Comparison of ENCODE assay signal across 8 cellular contexts in genomic region chr16:2151188-2152091, GRCh38. TPM values are rescaled to one million over a fixed set of nuclear protein-coding genes. Genes with fewer than 3 reads are reported as not detected.
DNase-seq lines count a peak whose midpoint lies in the region; ATAC-seq, FAIRE-seq and TF ChIP-seq lines count a peak whose summit lies in the region.

No MANE protein-coding gene starts in this region.

- peaks cover 32 to 73% of the 10 kb centered on the region in 2 donors for H3K4me1 Mint-ChIP-seq in stimulated activated naive B cell treated with anti-CD40 and anti-IgM and Interleukin-4, amounts not matched to agents 10 μg/mL and 1 μg/mL and 100 μg/mL, for 72 hours

- POLR2A ChIA-PET in RWPE1 (lab: Yijun Ruan, JAX; ENCODE audit: low non-redundant PET) = no interaction called here

- H3K4me2 ChIP-seq in fibroblast of lung (ENCODE audit: extremely low read depth, insufficient read depth, low read length) = peak overlapping the region; percentile 87

- no peak for TF ChIP-seq CTCF in RWPE1 (conservative IDR thresholded peaks at IDR 0.05; ENCODE audit: low read depth)
- no peak for TF ChIP-seq CTCF in fibroblast of lung (conservative IDR thresholded peaks at IDR 0.05 in 1 of 2, IDR thresholded peaks at IDR 0.05 in 1 of 2; ENCODE audit: low read depth in 1 of 2, low read length in 2 of 2)
- TF ChIP-seq CTCF in uterus (IDR thresholded peaks at IDR 0.05) = no peak

- intact Hi-C loops in uterus (cut with DNase I; ENCODE audit: low total_unique reads) = loop anchor here (10.0 kb wide), 2 partner anchors 47 to 63 kb away; partner anchors contain the start of genes BRICD5 and PGP

- H3K9ac ChIP-seq in fibroblast of lung (ENCODE audit: insufficient read depth, low read length) = no peak overlapping the region

- H3K4me1 ChIP-seq in fibroblast of lung (ENCODE audit: control insufficient read depth, extremely low read depth, insufficient read depth, low read length) = peaks cover 37% of the 10 kb centered on the region
- peaks cover 4 to 34% of the 10 kb centered on the region in 2 donors for H3K4me1 ChIP-seq in uterus

- H3K36me3 Mint-ChIP-seq in stimulated activated naive B cell treated with anti-CD40 and anti-IgM and Interleukin-4, amounts not matched to agents 10 μg/mL and 1 μg/mL and 100 μg/mL, for 72 hours = peaks cover 48 to 54% of the 10 kb centered on the region in 2 donors

- CTCF ChIA-PET in RWPE1 (lab: Yijun Ruan, JAX) = interaction anchor here (0.6 to 0.7 kb wide), 2 partner anchors 11 to 43 kb away, joined by 3 read pairs; no protein-coding TSS in a partner anchor

- H3K4me3 Mint-ChIP-seq in stimulated activated naive B cell treated with anti-CD40 and anti-IgM and Interleukin-4, amounts not matched to agents 10 μg/mL and 1 μg/mL and 100 μg/mL, for 72 hours = peak overlapping the region; percentile 80 to 96

- peaks cover 11% of the 10 kb centered on the region for H4K20me1 ChIP-seq in fibroblast of lung (ENCODE audit: control insufficient read depth, extremely low read depth, insufficient read depth, low read length)

- no peak for FAIRE-seq in GM19239 (lab: Jason Lieb, UNC)

- peak overlapping the region; percentile 95 for H3K27ac Mint-ChIP-seq in stimulated activated naive B cell treated with anti-CD40 and anti-IgM and Interleukin-4, amounts not matched to agents 10 μg/mL and 1 μg/mL and 100 μg/mL, for 72 hours

- H3K27ac ChIP-seq in RWPE1 = peak overlapping the region; percentile 100
- no peak overlapping the region for H3K27ac ChIP-seq in fibroblast of lung (ENCODE audit: insufficient read depth, low read length)
- H3K27ac ChIP-seq in uterus = no peak overlapping the region

- peaks cover 52% of the 10 kb centered on the region for H3K79me2 ChIP-seq in fibroblast of lung (ENCODE audit: control insufficient read depth, insufficient read depth, low read length)

- TF ChIP-seq POLR2A in uterus (IDR thresholded peaks at IDR 0.05) = no peak

- H3K36me3 ChIP-seq in fibroblast of lung (ENCODE audit: control insufficient read depth, insufficient read depth, low read length) = peaks cover 23% of the 10 kb centered on the region
- H3K36me3 ChIP-seq in uterus = no peaks in the 10 kb centered on the region

- DNase-seq in activated CD8-positive, alpha-beta memory T cell treated with anti-CD3 and anti-CD28 coated beads for 24 hours = peak; percentile 83
- no peak for DNase-seq in activated CD8-positive, alpha-beta memory T cell treated with anti-CD3 and anti-CD28 coated beads, Interleukin-2, amount 50 U/mL, for 4 hours
- DNase-seq in RWPE1 (ENCODE audit: low spot score) (no peak), fibroblast of lung (ENCODE audit: low read depth in 2 of 2) (no peak), NCI-H748 (lab: John Stamatoyannopoulos, UW; ENCODE audit: unreplicated experiment) (no peak), GM19239 (ENCODE audit: insufficient read length, low spot score) (no peak), uterus (no peak)
- DNase-seq in stimulated activated naive B cell treated with anti-CD40 and anti-IgM and Interleukin-4, amounts not matched to agents 10 μg/mL and 1 μg/mL and 100 μg/mL, for 72 hours = no peak

- no peaks in the 10 kb centered on the region for H3K9me3 Mint-ChIP-seq in stimulated activated naive B cell treated with anti-CD40 and anti-IgM and Interleukin-4, amounts not matched to agents 10 μg/mL and 1 μg/mL and 100 μg/mL, for 72 hours

- no peak overlapping the region for H2AFZ ChIP-seq in fibroblast of lung (ENCODE audit: low read length)

- H3K4me3 ChIP-seq in fibroblast of lung (replicated peaks in 1 of 4; ENCODE audit: control extremely low read depth in 1 of 4, insufficient read depth in 1 of 4, low read depth in 3 of 4, low read length in 4 of 4) (peak overlapping the region in 1 of 4 experiments; percentile 3), uterus (no peak overlapping the region)

- H3K9me3 ChIP-seq in fibroblast of lung (ENCODE audit: control insufficient read depth, insufficient read depth, low read depth, low read length) = no peaks in the 10 kb centered on the region
- no peaks in the 10 kb centered on the region for H3K9me3 ChIP-seq in uterus

- H3K27me3 ChIP-seq in fibroblast of lung (ENCODE audit: control insufficient read depth, insufficient read depth, low read length) (no peaks in the 10 kb centered on the region), uterus (no peaks in the 10 kb centered on the region)

- H3K27me3 Mint-ChIP-seq in stimulated activated naive B cell treated with anti-CD40 and anti-IgM and Interleukin-4, amounts not matched to agents 10 μg/mL and 1 μg/mL and 100 μg/mL, for 72 hours = no peaks in the 10 kb centered on the region

- ATAC-seq in stimulated activated naive B cell treated with anti-CD40 and anti-IgM and Interleukin-4, amounts not matched to agents 10 μg/mL and 1 μg/mL and 100 μg/mL, for 72 hours (replicated peaks) = no peak

RNA-seq across cellular contexts. Expression of gene RAB26, which starts 3.0 kb away (rescaled TPM):
- 0.51 and 2.0 TPM in 2 replicates for total RNA-seq in fibroblast of lung
- polyA plus RNA-seq in fibroblast of lung = 0.43 and 1.3 TPM in 2 replicates
- 0.65 and 2.1 TPM in 2 replicates for polyA plus RNA-seq in fibroblast of lung (2012)
- polyA minus RNA-seq in fibroblast of lung (ENCODE audit: low replicate concordance) = 0.94 and 8.3 TPM in 2 replicates
- total RNA-seq in uterus = under 1 TPM in 1 of 4 donors, not detected in 3; 0.21 TPM

RNA-seq across cellular contexts. Expression of gene TRAF7, which starts 4.1 kb away (rescaled TPM):
- total RNA-seq in fibroblast of lung (52.1 and 60.3 TPM in 2 replicates), uterus (10 to 100 TPM; 15.3 to 97.1 (median 51.7) TPM)
- polyA plus RNA-seq in fibroblast of lung = 38.7 and 44.4 TPM in 2 replicates
- 77.9 and 87.1 TPM in 2 replicates for polyA plus RNA-seq in fibroblast of lung (2012)
- 135 and 152 TPM in 2 replicates for polyA minus RNA-seq in fibroblast of lung (ENCODE audit: low replicate concordance)

RNA-seq across cellular contexts. Expression of gene PKD1, which starts 15.7 kb away (rescaled TPM):
- total RNA-seq in fibroblast of lung (120 and 199 TPM in 2 replicates), uterus (100 to 1,000 TPM; 149 to 383 (median 197) TPM)
- polyA plus RNA-seq in fibroblast of lung = 15.2 and 16.3 TPM in 2 replicates
- 42.7 and 46.9 TPM in 2 replicates for polyA plus RNA-seq in fibroblast of lung (2012)
- 31.7 and 46.0 TPM in 2 replicates for polyA minus RNA-seq in fibroblast of lung (ENCODE audit: low replicate concordance)

RNA-seq across cellular contexts. Expression of gene CASKIN1, which starts 45.0 kb away (rescaled TPM):
- total RNA-seq in fibroblast of lung = 0.17 and 0.26 TPM in 2 replicates
- 0.01 TPM in 1 of 2 replicates, not detected in the other for polyA plus RNA-seq in fibroblast of lung
- polyA plus RNA-seq in fibroblast of lung (2012) = 0.02 TPM in 1 of 2 replicates, not detected in the other
- not detected in 2 replicates for polyA minus RNA-seq in fibroblast of lung (ENCODE audit: low replicate concordance)
- 1 to 10 TPM in 1 of 4 donors, under 1 TPM in 1, not detected in 2; 0.40 to 2.7 TPM for total RNA-seq in uterus

RNA-seq across cellular contexts. Expression of gene MLST8, which starts 53.8 kb away (rescaled TPM):
- total RNA-seq in fibroblast of lung (16.8 and 22.3 TPM in 2 replicates), uterus (10 to 100 TPM in 3 of 4 donors, 1 to 10 TPM in 1; 9.3 to 32.8 (median 21.5) TPM)
- 30.9 and 58.0 TPM in 2 replicates for polyA plus RNA-seq in fibroblast of lung
- polyA plus RNA-seq in fibroblast of lung (2012) = 33.9 and 49.4 TPM in 2 replicates
- 56.2 and 99.5 TPM in 2 replicates for polyA minus RNA-seq in fibroblast of lung (ENCODE audit: low replicate concordance)
